Comparison of ENCODE assay signal across 14 cellular contexts in genomic region chr17:33267279-33267790, GRCh38. TPM values are rescaled to one million over a fixed set of nuclear protein-coding genes. Genes with fewer than 3 reads are reported as not detected.
A peak's percentile ranks its signal among the peaks of the same experiment; 100 is the strongest.
DNase-seq lines count a peak whose midpoint lies in the region; ATAC-seq and TF ChIP-seq lines count a peak whose summit lies in the region.
"Had no signal": no experiment of that assay in that cellular context is flagged by ENCODE, and none has a peak within 500 bp of the region (broad histone marks: within the 10 kb centered on the region; RNA-seq: fewer than 3 reads in every experiment).

No MANE protein-coding gene starts in this region.

- no peak overlapping the region for H3K4me3 Mint-ChIP-seq in stimulated activated effector memory CD8-positive, alpha-beta T cell treated with anti-CD3 and anti-CD28 coated beads, Interleukin-12 subunit alpha, Interleukin-12 subunit beta, amount 100 ng/mL, for 72 hours
- H3K4me3 Mint-ChIP-seq: CD8-positive, alpha-beta T cell; stimulated activated naive CD8-positive, alpha-beta T cell treated with anti-CD3 and anti-CD28 coated beads, Interleukin-15, Interleukin-2, amounts not matched to agents 100 ng/mL and 50 ng/mL, for 24 hours had no signal

- intact Hi-C loops in Panc1 (cut with micrococcal nuclease; ENCODE audit: unreplicated experiment) (no loop called here), mucosa of descending colon (cut with DNase I, micrococcal nuclease) (no loop called here)

- TF ChIP-seq CTCF in Panc1 (IDR thresholded peaks at IDR 0.05) = no peak
- no peak for TF ChIP-seq CTCF in epithelial cell of esophagus (IDR thresholded peaks at IDR 0.05; ENCODE audit: insufficient read depth, low read depth, low read length, missing control alignments)
- no peak for TF ChIP-seq CTCF in omental fat pad (IDR thresholded peaks at IDR 0.05)
- TF ChIP-seq CTCF in mucosa of descending colon (IDR thresholded peaks at IDR 0.05) = no peak

- H3K36me3 Mint-ChIP-seq in stimulated activated effector memory CD8-positive, alpha-beta T cell treated with anti-CD3 and anti-CD28 coated beads, Interleukin-12 subunit alpha, Interleukin-12 subunit beta, amount 100 ng/mL, for 72 hours = no peaks in the 10 kb centered on the region
- H3K36me3 Mint-ChIP-seq: CD8-positive, alpha-beta T cell had no signal

- peak; percentile 93 for ATAC-seq in Panc1
- peak; percentile 92 for ATAC-seq in omental fat pad (ENCODE audit: low FRiP score)
- no peak for ATAC-seq in HG02970 (IDR thresholded peaks at IDR 0.05; ENCODE audit: low FRiP score, unreplicated experiment)
- no peak for ATAC-seq in stimulated activated effector memory CD8-positive, alpha-beta T cell treated with anti-CD3 and anti-CD28 coated beads, Interleukin-12 subunit alpha, Interleukin-12 subunit beta, amount 100 ng/mL, for 72 hours
- ATAC-seq in GM21447 (IDR thresholded peaks at IDR 0.05; ENCODE audit: unreplicated experiment) = no peak
- no peak for ATAC-seq in mucosa of descending colon
- ATAC-seq: CD8-positive, alpha-beta T cell had no signal

- H3K9me3 ChIP-seq in Panc1 (ENCODE audit: control insufficient read depth, insufficient read depth, low read depth, low read length) = no peaks in the 10 kb centered on the region
- H3K9me3 ChIP-seq in mucosa of descending colon = no peaks in the 10 kb centered on the region

- H3K4me1 ChIP-seq in Panc1 (ENCODE audit: control insufficient read depth, insufficient read depth, low read length) (peaks cover 8% of the 10 kb centered on the region; the same call in 1 of the 2 replicates), mucosa of descending colon (ENCODE audit: low read depth) (no peaks in the 10 kb centered on the region)

- peak overlapping the region; percentile 37 for H3K27ac ChIP-seq in Panc1 (ENCODE audit: low read length)
- H3K27ac ChIP-seq: HL-60 had no signal

- POLR2A ChIA-PET in Panc1 (lab: Charles Lee) = no interaction called here

- H3K9me3 Mint-ChIP-seq in stimulated activated effector memory CD8-positive, alpha-beta T cell treated with anti-CD3 and anti-CD28 coated beads, Interleukin-12 subunit alpha, Interleukin-12 subunit beta, amount 100 ng/mL, for 72 hours = peaks cover 3% of the 10 kb centered on the region
- H3K9me3 Mint-ChIP-seq: CD8-positive, alpha-beta T cell; stimulated activated naive CD8-positive, alpha-beta T cell treated with anti-CD3 and anti-CD28 coated beads, Interleukin-15, Interleukin-2, amounts not matched to agents 100 ng/mL and 50 ng/mL, for 24 hours had no signal

- H3K27me3 ChIP-seq in Panc1 (ENCODE audit: control insufficient read depth, insufficient read depth, low read length) = no peaks in the 10 kb centered on the region

- DNase-seq in Daoy (ENCODE audit: low read depth) (peak; percentile 74), Panc1 (ENCODE audit: low read depth, low spot score) (peak; percentile 91), epithelial cell of esophagus (ENCODE audit: low read depth) (peak; percentile 95), omental fat pad (ENCODE audit: low spot score) (no peak), mucosa of descending colon (no peak)
- DNase-seq in stimulated activated effector memory CD8-positive, alpha-beta T cell treated with anti-CD3 and anti-CD28 coated beads, Interleukin-12 subunit alpha, Interleukin-12 subunit beta, amount 100 ng/mL, for 72 hours (ENCODE audit: low spot score in 2 of 2) = no peak
- DNase-seq: CD8-positive, alpha-beta T cell; NCI-H524 treated with DMSO at 0.1 percent for 48 hours; stimulated activated CD4-positive, alpha-beta T cell treated with anti-CD3 and anti-CD28 coated beads, Interleukin-4, amount 100 ng/mL, for 24 hours had no signal

- no peak overlapping the region for H3K27ac Mint-ChIP-seq in stimulated activated effector memory CD8-positive, alpha-beta T cell treated with anti-CD3 and anti-CD28 coated beads, Interleukin-12 subunit alpha, Interleukin-12 subunit beta, amount 100 ng/mL, for 72 hours
- H3K27ac Mint-ChIP-seq: CD8-positive, alpha-beta T cell; stimulated activated naive CD8-positive, alpha-beta T cell treated with anti-CD3 and anti-CD28 coated beads, Interleukin-15, Interleukin-2, amounts not matched to agents 100 ng/mL and 50 ng/mL, for 24 hours had no signal

- H3K36me3 ChIP-seq in Panc1 (ENCODE audit: control insufficient read depth, insufficient read depth, low read length) (no peaks in the 10 kb centered on the region), mucosa of descending colon (ENCODE audit: low read depth) (no peaks in the 10 kb centered on the region)

- BruUV-seq in Panc1 (replicated peaks; lab: Mats Ljungman, UMichigan) = no TSS peak

- in situ Hi-C loops in Panc1 (cut with HindIII; ENCODE audit: low pct_unique_long_range_greater_than_20kb, low sequenced_read_pairs) = no loop called here

- H3K4me3 ChIP-seq in Panc1 (ENCODE audit: low read depth in 2 of 2, low read length in 2 of 2) (peak overlapping the region in 1 of 2 experiments; percentile 19; a peak in 2 of 4 replicates), epithelial cell of esophagus (ENCODE audit: low read length) (no peak overlapping the region), mucosa of descending colon (no peak overlapping the region)

- H3K4me1 Mint-ChIP-seq in stimulated activated effector memory CD8-positive, alpha-beta T cell treated with anti-CD3 and anti-CD28 coated beads, Interleukin-12 subunit alpha, Interleukin-12 subunit beta, amount 100 ng/mL, for 72 hours = no peaks in the 10 kb centered on the region

- CTCF ChIA-PET in Panc1 (lab: Charles Lee) = interaction anchor here (0.6 kb wide), 2 partner anchors 32 to 174 kb away, joined by 3 to 4 read pairs; no protein-coding TSS in a partner anchor

RNA-seq across cellular contexts. Expression of gene ASIC2, which starts 25.8 kb away (rescaled TPM):
- total RNA-seq in Daoy (2014; rRNA removed; shearing (Covaris generic)) = 0.06 and 0.11 TPM in 2 replicates
- total RNA-seq in Panc1 (2021; ENCODE audit: unreplicated experiment) (4.1 TPM), omental fat pad (under 1 TPM in 1 of 4 donors, not detected in 3; 0.48 TPM), mucosa of descending colon (1 to 10 TPM in 1 of 3 donors, under 1 TPM in 2; 0.84 to 4.6 (median 0.98) TPM)
- 2.4 TPM for polyA plus RNA-seq in Panc1 (2012; ENCODE audit: insufficient read length)
- total RNA-seq: CD8-positive, alpha-beta T cell; mesenteric fat pad had no signal

Comparison
In these comparisons a context has a peak if more than half of its experiments do, and no peak if none do; other contexts are left out.
1. DNase-seq: peak in Daoy (single experiment), Panc1 (single experiment) and epithelial cell of esophagus (single experiment); none in omental fat pad (single experiment), stimulated activated effector memory CD8-positive, alpha-beta T cell treated with anti-CD3 and anti-CD28 coated beads, Interleukin-12 subunit alpha, Interleukin-12 subunit beta, amount 100 ng/mL, for 72 hours (0 of 2) and mucosa of descending colon (0 of 3).
2. ATAC-seq: peak in Panc1 (single experiment) and omental fat pad (single experiment); none in HG02970 (single experiment), stimulated activated effector memory CD8-positive, alpha-beta T cell treated with anti-CD3 and anti-CD28 coated beads, Interleukin-12 subunit alpha, Interleukin-12 subunit beta, amount 100 ng/mL, for 72 hours (single experiment), GM21447 (single experiment) and mucosa of descending colon (single experiment).